Comparison of ENCODE assay signal across 15 cellular contexts in the genomic region with DNA sequence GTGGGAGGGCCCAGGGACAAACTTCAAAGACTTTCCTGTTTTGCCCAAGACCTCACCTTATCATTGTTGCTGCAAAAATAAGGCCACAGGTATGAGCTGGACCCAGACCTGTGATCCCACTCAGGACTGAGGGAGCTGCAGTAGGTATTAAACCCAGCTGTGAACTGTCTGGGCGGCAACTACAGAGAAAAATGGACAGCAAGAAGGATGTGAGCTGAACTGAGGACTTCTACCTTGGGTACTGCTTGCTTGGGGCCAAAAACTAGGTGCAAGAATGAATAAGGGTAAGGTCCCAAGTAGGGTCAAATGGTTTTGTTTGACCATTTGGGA. TPM values are rescaled to one million over a fixed set of nuclear protein-coding genes. Genes with fewer than 3 reads are reported as not detected.
DNase-seq lines count a peak whose midpoint lies in the region; ATAC-seq and TF ChIP-seq lines count a peak whose summit lies in the region.
"Had no signal": no experiment of that assay in that cellular context is flagged by ENCODE, and none has a peak within 500 bp of the region (broad histone marks: within the 10 kb centered on the region; RNA-seq: fewer than 3 reads in every experiment).

No MANE protein-coding gene starts in this region.

- H3K9me3 Mint-ChIP-seq in activated T-cell treated with anti-CD3 and anti-CD28 coated beads, Interleukin-2, amount 50 U/mL, for 24 hours = no peaks in the 10 kb centered on the region
- H3K9me3 Mint-ChIP-seq in activated CD8-positive, alpha-beta T cell treated with anti-CD3 and anti-CD28 coated beads for 36 hours = no peaks in the 10 kb centered on the region
- peaks cover 0 to 14% (median 0%) of the 10 kb centered on the region in 11 donors for H3K9me3 Mint-ChIP-seq in naive thymus-derived CD4-positive, alpha-beta T cell
- H3K9me3 Mint-ChIP-seq: HFFc6 had no signal

- intact Hi-C loops in activated CD8-positive, alpha-beta T cell treated with anti-CD3 and anti-CD28 coated beads for 36 hours (cut with micrococcal nuclease) = no loop called here
- intact Hi-C loops in naive thymus-derived CD4-positive, alpha-beta T cell (cut with micrococcal nuclease) = loop anchor here in 1 of 2 donors (1.0 to 10.0 kb wide), 2 partner anchors 20 to 454 kb away; partner anchors contain the start of genes COMMD8 and GABRB1
- intact Hi-C loops in upper lobe of right lung (cut with DNase I) = no loop called here

- peaks cover 3% of the 10 kb centered on the region for H3K36me3 Mint-ChIP-seq in activated T-cell treated with anti-CD3 and anti-CD28 coated beads, Interleukin-2, amount 50 U/mL, for 24 hours (ENCODE audit: low read depth)
- H3K36me3 Mint-ChIP-seq in activated CD8-positive, alpha-beta T cell treated with anti-CD3 and anti-CD28 coated beads for 36 hours (ENCODE audit: low read depth) = no peaks in the 10 kb centered on the region
- peaks cover 0 to 11% (median 9%) of the 10 kb centered on the region in 5 donors for H3K36me3 Mint-ChIP-seq in naive thymus-derived CD4-positive, alpha-beta T cell

- H3K4me1 Mint-ChIP-seq in activated T-cell treated with anti-CD3 and anti-CD28 coated beads, Interleukin-2, amount 50 U/mL, for 24 hours (ENCODE audit: low read depth) = peaks cover 23% of the 10 kb centered on the region
- H3K4me1 Mint-ChIP-seq in activated CD8-positive, alpha-beta T cell treated with anti-CD3 and anti-CD28 coated beads for 36 hours (ENCODE audit: low read depth) = peaks cover 24% of the 10 kb centered on the region
- H3K4me1 Mint-ChIP-seq in naive thymus-derived CD4-positive, alpha-beta T cell = peaks cover 10 to 35% (median 24%) of the 10 kb centered on the region in 7 donors

- no peak overlapping the region for H3K27ac ChIP-seq in naive thymus-derived CD4-positive, alpha-beta T cell (ENCODE audit: low read depth, low read length)
- H3K27ac ChIP-seq in upper lobe of right lung = no peak overlapping the region
- H3K27ac ChIP-seq: adrenal gland, prostate gland, SK-N-MC had no signal

- no peaks in the 10 kb centered on the region for H3K27me3 Mint-ChIP-seq in activated T-cell treated with anti-CD3 and anti-CD28 coated beads, Interleukin-2, amount 50 U/mL, for 24 hours
- H3K27me3 Mint-ChIP-seq in activated CD8-positive, alpha-beta T cell treated with anti-CD3 and anti-CD28 coated beads for 36 hours = no peaks in the 10 kb centered on the region
- H3K27me3 Mint-ChIP-seq in naive thymus-derived CD4-positive, alpha-beta T cell = no peaks in the 10 kb centered on the region

- peak overlapping the region; percentile 74 for H3K27ac Mint-ChIP-seq in activated T-cell treated with anti-CD3 and anti-CD28 coated beads, Interleukin-2, amount 50 U/mL, for 24 hours
- H3K27ac Mint-ChIP-seq in activated CD8-positive, alpha-beta T cell treated with anti-CD3 and anti-CD28 coated beads for 36 hours = peak overlapping the region; percentile 51
- peak overlapping the region; percentile 50 to 86 (median 76) for H3K27ac Mint-ChIP-seq in naive thymus-derived CD4-positive, alpha-beta T cell
- H3K27ac Mint-ChIP-seq: HFFc6 had no signal

- CTCF ChIA-PET in activated CD8-positive, alpha-beta T cell treated with anti-CD3 and anti-CD28 coated beads for 36 hours (lab: Charles Lee) = interaction anchor here (0.9 to 1.0 kb wide), 2 partner anchors 21 to 111 kb away, joined by 4 read pairs; no protein-coding TSS in a partner anchor
- CTCF ChIA-PET in naive thymus-derived CD4-positive, alpha-beta T cell (lab: Charles Lee) = no interaction called here

- H3K9me3 ChIP-seq in naive thymus-derived CD4-positive, alpha-beta T cell (ENCODE audit: control insufficient read depth in 2 of 3, low read length in 3 of 3) = no peaks in the 10 kb centered on the region
- no peaks in the 10 kb centered on the region for H3K9me3 ChIP-seq in upper lobe of right lung
- H3K9me3 ChIP-seq: adrenal gland, prostate gland had no signal

- POLR2A ChIA-PET in activated CD8-positive, alpha-beta T cell treated with anti-CD3 and anti-CD28 coated beads for 36 hours (lab: Charles Lee) = interaction anchor here (0.8 kb wide), 1 partner anchor 11 kb away, joined by 3 read pairs; no protein-coding TSS in a partner anchor
- POLR2A ChIA-PET in naive thymus-derived CD4-positive, alpha-beta T cell (lab: Charles Lee) = interaction anchor here (0.8 kb wide), 1 partner anchor 207 kb away, joined by 3 read pairs; no protein-coding TSS in a partner anchor

- no peak overlapping the region for H3K4me3 Mint-ChIP-seq in activated T-cell treated with anti-CD3 and anti-CD28 coated beads, Interleukin-2, amount 50 U/mL, for 24 hours
- H3K4me3 Mint-ChIP-seq in activated CD8-positive, alpha-beta T cell treated with anti-CD3 and anti-CD28 coated beads for 36 hours = no peak overlapping the region
- H3K4me3 Mint-ChIP-seq in naive thymus-derived CD4-positive, alpha-beta T cell = peak overlapping the region; percentile 53 to 82 (median 65)
- H3K4me3 Mint-ChIP-seq: HFFc6 had no signal

- no peak for TF ChIP-seq CTCF in activated CD8-positive, alpha-beta T cell treated with anti-CD3 and anti-CD28 coated beads for 36 hours (IDR thresholded peaks at IDR 0.05)
- no peak for TF ChIP-seq CTCF in upper lobe of right lung (IDR thresholded peaks at IDR 0.05)

- H3K36me3 ChIP-seq in naive thymus-derived CD4-positive, alpha-beta T cell (ENCODE audit: control insufficient read depth in 2 of 3, insufficient read depth in 3 of 3, low read length in 3 of 3) = no peaks in the 10 kb centered on the region
- no peaks in the 10 kb centered on the region for H3K36me3 ChIP-seq in upper lobe of right lung
- H3K36me3 ChIP-seq: adrenal gland, prostate gland had no signal

- H3K4me1 ChIP-seq in naive thymus-derived CD4-positive, alpha-beta T cell (ENCODE audit: control insufficient read depth in 2 of 2, insufficient read depth in 2 of 2, low read length in 2 of 2) = peaks cover 9 to 13% of the 10 kb centered on the region in 2 donors
- H3K4me1 ChIP-seq in upper lobe of right lung = no peaks in the 10 kb centered on the region
- H3K4me1 ChIP-seq: adrenal gland, prostate gland had no signal

- ATAC-seq in GM19438 (IDR thresholded peaks at IDR 0.05; ENCODE audit: low read depth, unreplicated experiment) (peak; percentile 52), upper lobe of right lung (no peak)
- ATAC-seq in activated CD8-positive, alpha-beta T cell treated with anti-CD3 and anti-CD28 coated beads for 36 hours = peak; percentile 73
- ATAC-seq in naive thymus-derived CD4-positive, alpha-beta T cell = peak; percentile 32

- no peaks in the 10 kb centered on the region for H3K27me3 ChIP-seq in naive thymus-derived CD4-positive, alpha-beta T cell (ENCODE audit: control insufficient read depth in 2 of 2, insufficient read depth in 2 of 2, low read length in 2 of 2)
- no peaks in the 10 kb centered on the region for H3K27me3 ChIP-seq in upper lobe of right lung
- H3K27me3 ChIP-seq: adrenal gland had no signal

- H3K4me3 ChIP-seq in naive thymus-derived CD4-positive, alpha-beta T cell (ENCODE audit: low read length) = peak overlapping the region; percentile 39
- H3K4me3 ChIP-seq in upper lobe of right lung = no peak overlapping the region
- H3K4me3 ChIP-seq: adrenal gland, prostate gland, SK-N-MC had no signal

- DNase-seq in activated T-cell treated with anti-CD3 and anti-CD28 coated beads, Interleukin-2, amount 50 U/mL, for 24 hours = no peak
- DNase-seq in activated T-cell treated with anti-CD3 and anti-CD28 coated beads, Interleukin-2, amount 50 U/mL, for 1 hour = no peak
- peak; percentile 24 for DNase-seq in activated CD8-positive, alpha-beta T cell treated with anti-CD3 and anti-CD28 coated beads for 36 hours
- DNase-seq in naive thymus-derived CD4-positive, alpha-beta T cell = peak in 2 of 9 donors; percentile 5 to 12
- DNase-seq in pons (ENCODE audit: low spot score) = no peak
- DNase-seq in upper lobe of right lung = no peak
- no peak for DNase-seq in iPS-NIHi11 (ENCODE audit: low spot score)
- DNase-seq: adrenal gland, HFFc6, NCI-H2107 had no signal

RNA-seq across cellular contexts. Expression of gene GABRA4, which starts 17.8 kb away (rescaled TPM):
- total RNA-seq in activated CD8-positive, alpha-beta T cell treated with anti-CD3 and anti-CD28 coated beads for 36 hours = not detected
- not detected for total RNA-seq in naive thymus-derived CD4-positive, alpha-beta T cell
- not detected for polyA plus RNA-seq in naive thymus-derived CD4-positive, alpha-beta T cell
- not detected for total RNA-seq in upper lobe of right lung
- total RNA-seq: HFFc6, LHCN-M2 had no signal

RNA-seq across cellular contexts. Expression of gene GABRB1, which starts 20.2 kb away (rescaled TPM):
- not detected for total RNA-seq in activated CD8-positive, alpha-beta T cell treated with anti-CD3 and anti-CD28 coated beads for 36 hours
- not detected for total RNA-seq in naive thymus-derived CD4-positive, alpha-beta T cell
- not detected for polyA plus RNA-seq in naive thymus-derived CD4-positive, alpha-beta T cell
- total RNA-seq in upper lobe of right lung = not detected
- total RNA-seq: HFFc6, LHCN-M2, mononuclear cell, prostate gland had no signal

Comparison
In these comparisons a context has a peak if more than half of its experiments do, and no peak if none do; other contexts are left out.
1. H3K4me3 Mint-ChIP-seq: peak in naive thymus-derived CD4-positive, alpha-beta T cell (10 of 10); none in activated T-cell treated with anti-CD3 and anti-CD28 coated beads, Interleukin-2, amount 50 U/mL, for 24 hours (single experiment) and activated CD8-positive, alpha-beta T cell treated with anti-CD3 and anti-CD28 coated beads for 36 hours (single experiment).
2. Peak in every context shown above with its lines, with median percentiles within 50 percentile points of each other: H3K27ac Mint-ChIP-seq.